In the genomic region with DNA sequence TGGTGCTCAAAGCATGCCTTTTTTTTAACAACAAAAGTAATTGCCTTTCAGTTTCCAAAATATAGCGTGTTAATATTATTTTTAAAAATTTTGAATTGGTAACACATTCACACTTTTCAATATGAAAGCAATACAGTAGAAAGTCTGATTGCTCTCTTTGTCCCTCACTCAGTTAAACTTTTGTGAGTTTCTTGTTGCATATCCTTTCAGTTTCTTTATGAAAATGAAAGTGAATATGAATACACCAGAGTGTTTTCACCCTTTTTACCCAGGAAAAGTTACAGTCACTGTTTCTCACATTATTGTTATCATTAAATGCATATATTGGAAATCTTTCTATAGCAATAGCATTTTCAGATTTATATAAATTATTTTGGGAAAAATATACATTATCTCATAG, we compare ENCODE assay signal across 15 cellular contexts.
A peak's percentile ranks its signal among the peaks of the same experiment; 100 is the strongest.
DNase-seq lines count a peak whose midpoint lies in the region; ATAC-seq, FAIRE-seq and TF ChIP-seq lines count a peak whose summit lies in the region.
"Had no signal": no experiment of that assay in that cellular context is flagged by ENCODE, and none has a peak within 500 bp of the region (broad histone marks: within the 10 kb centered on the region; RNA-seq: fewer than 3 reads in every experiment).

No MANE protein-coding gene starts in this region.

- intact Hi-C loops in activated CD8-positive, alpha-beta T cell treated with anti-CD3 and anti-CD28 coated beads for 36 hours (cut with micrococcal nuclease) = loop anchor here (10.0 kb wide), 1 partner anchor 377 kb away; a partner anchor contains a TSS
- intact Hi-C loops in tibial artery (cut with DNase I; ENCODE audit: low total_unique reads) = no loop called here

- CTCF ChIA-PET in activated CD8-positive, alpha-beta T cell treated with anti-CD3 and anti-CD28 coated beads for 36 hours (lab: Charles Lee) = no interaction called here

- H3K4me1 Mint-ChIP-seq in activated CD8-positive, alpha-beta T cell treated with anti-CD3 and anti-CD28 coated beads for 36 hours (ENCODE audit: low read depth) = peaks cover 10% of the 10 kb centered on the region

- H3K27ac ChIP-seq in tibial artery = no peak overlapping the region
- H3K27ac ChIP-seq: body of pancreas had no signal

- ATAC-seq in GM18520 (IDR thresholded peaks at IDR 0.05; ENCODE audit: unreplicated experiment) = peak; percentile 87
- peak; percentile 98 for ATAC-seq in GM21367 (IDR thresholded peaks at IDR 0.05; ENCODE audit: unreplicated experiment)
- ATAC-seq in HG03045 (IDR thresholded peaks at IDR 0.05; ENCODE audit: unreplicated experiment) = peak; percentile 90
- ATAC-seq in activated CD8-positive, alpha-beta T cell treated with anti-CD3 and anti-CD28 coated beads for 36 hours = peak; percentile 55
- ATAC-seq: body of pancreas had no signal

- no peak for DNase-seq in activated CD8-positive, alpha-beta T cell treated with anti-CD3 and anti-CD28 coated beads for 36 hours
- DNase-seq in hepatic stellate cell (ENCODE audit: low spot score) = no peak
- DNase-seq in SW480 (ENCODE audit: low spot score) = no peak
- DNase-seq in tibial artery = no peak
- DNase-seq in H54 (ENCODE audit: insufficient read length, low spot score) = no peak
- DNase-seq: activated CD4-positive, alpha-beta T cell treated with anti-CD3 and anti-CD28 coated beads, Interleukin-2, amount 50 U/mL, for 1 hour; body of pancreas; DMS 273 treated with DMSO at 0.1 percent for 48 hours; erythroblast; NCI-H2081; SHP77 had no signal

- TF ChIP-seq POLR2A in H54 (IDR thresholded peaks at IDR 0.05; ENCODE audit: low read depth, low read length) = no peak

- H3K9me3 Mint-ChIP-seq in activated CD8-positive, alpha-beta T cell treated with anti-CD3 and anti-CD28 coated beads for 36 hours = no peaks in the 10 kb centered on the region

- POLR2A ChIA-PET in activated CD8-positive, alpha-beta T cell treated with anti-CD3 and anti-CD28 coated beads for 36 hours (lab: Charles Lee) = no interaction called here

- no peaks in the 10 kb centered on the region for H3K36me3 Mint-ChIP-seq in activated CD8-positive, alpha-beta T cell treated with anti-CD3 and anti-CD28 coated beads for 36 hours (ENCODE audit: low read depth)

- H3K4me3 Mint-ChIP-seq in activated CD8-positive, alpha-beta T cell treated with anti-CD3 and anti-CD28 coated beads for 36 hours = no peak overlapping the region

- no peaks in the 10 kb centered on the region for H3K36me3 ChIP-seq in tibial artery

- H3K9me3 ChIP-seq in tibial artery = no peaks in the 10 kb centered on the region
- H3K9me3 ChIP-seq: body of pancreas had no signal

- no peaks in the 10 kb centered on the region for H3K4me1 ChIP-seq in tibial artery
- H3K4me1 ChIP-seq: body of pancreas had no signal

- H3K27me3 Mint-ChIP-seq in activated CD8-positive, alpha-beta T cell treated with anti-CD3 and anti-CD28 coated beads for 36 hours = no peaks in the 10 kb centered on the region

- H3K4me3 ChIP-seq in tibial artery = no peak overlapping the region
- H3K4me3 ChIP-seq: body of pancreas had no signal

- TF ChIP-seq CTCF in activated CD8-positive, alpha-beta T cell treated with anti-CD3 and anti-CD28 coated beads for 36 hours (IDR thresholded peaks at IDR 0.05) = no peak
- no peak for TF ChIP-seq CTCF in tibial artery (IDR thresholded peaks at IDR 0.05)

- no peak overlapping the region for H3K27ac Mint-ChIP-seq in activated CD8-positive, alpha-beta T cell treated with anti-CD3 and anti-CD28 coated beads for 36 hours

- no peak for FAIRE-seq in H54 (lab: Jason Lieb, UNC)
- FAIRE-seq: keratinocyte had no signal

- H3K27me3 ChIP-seq in tibial artery = no peaks in the 10 kb centered on the region
- H3K27me3 ChIP-seq: body of pancreas had no signal
